ENCODE assay signal across 1 cellular context in the genomic region with DNA sequence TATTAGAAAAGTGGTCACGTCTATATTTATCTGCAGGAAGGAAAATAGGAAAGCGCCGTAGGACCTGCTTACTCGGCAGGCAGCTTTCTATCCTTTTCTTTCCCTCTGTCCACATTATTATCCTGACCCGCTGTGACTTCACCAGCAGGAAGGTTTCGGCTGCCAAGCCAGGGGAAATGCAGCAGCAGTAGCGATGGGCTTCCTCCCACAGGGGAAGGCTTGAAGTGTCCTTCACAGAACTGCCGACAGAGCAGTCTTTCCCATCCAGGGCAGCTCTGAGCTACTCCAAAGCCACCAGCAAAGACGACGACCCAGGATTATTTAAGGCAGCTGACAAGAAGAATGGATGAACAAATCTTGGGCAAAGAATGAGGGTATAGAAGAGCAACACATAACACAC.
TF ChIP-seq lines count a peak whose summit lies in the region.

No MANE protein-coding gene starts in this region.

TF ChIP-seq in endothelial cell of umbilical vein, 7 proteins besides CTCF, POLR2A, EP300 and RAD21:
- TF ChIP-seq MAX (IDR thresholded peaks at IDR 0.05; ENCODE audit: insufficient read depth, insufficient read length) (no peak), FOS (IDR thresholded peaks at IDR 0.05; ENCODE audit: borderline replicate concordance, insufficient read depth, low read length) (no peak), GATA2 (IDR thresholded peaks at IDR 0.05; ENCODE audit: insufficient read depth, insufficient read length, low read depth, low read length) (no peak), JUN (IDR thresholded peaks at IDR 0.05; ENCODE audit: borderline replicate concordance, insufficient read depth, insufficient read length, low read depth) (no peak), EZH2 (IDR thresholded peaks at IDR 0.05; ENCODE audit: borderline replicate concordance, low read depth, low read length, severe bottlenecking) (no peak), MYC (IDR thresholded peaks at IDR 0.05; ENCODE audit: low read depth, low read length) (no peak), POLR2AphosphoS5 (IDR thresholded peaks at IDR 0.05; ENCODE audit: insufficient read depth, low read depth, low read length) (no peak)
